Comparison of ENCODE assay signal across 24 cellular contexts in genomic region chr9:120030847-120031246, GRCh38.
"Had no signal": no experiment of that assay in that cellular context is flagged by ENCODE, and none has a peak within 500 bp of the region (broad histone marks: within the 10 kb centered on the region; RNA-seq: fewer than 3 reads in every experiment).

No MANE protein-coding gene starts in this region.

- H3K4me1 ChIP-seq: SJSA1 had no signal

- H3K9ac ChIP-seq: KMS-11 had no signal

- H3K27me3 ChIP-seq: SJSA1 had no signal

- DNase-seq: MV-4-11, NCI-H1048, NCI-H1105, NCI-H1417, NCI-H1436 treated with DMSO at 0.1 percent for 48 hours, NCI-H1694, NCI-H187 treated with DMSO at 0.1 percent for 48 hours, NCI-H2029 treated with DMSO at 0.1 percent for 48 hours, NCI-H2171 treated with DMSO at 0.1 percent for 48 hours, NCI-H226, NCI-H446, NCI-H510A, NCI-H524 treated with DMSO at 0.1 percent for 48 hours, NCI-H69, NCI-H774, Right ventricle myocardium superior, RPMI8226, SIG-M5 had no signal

- H3K36me3 Mint-ChIP-seq: IgD-negative memory B cell had no signal

- H3K4me3 ChIP-seq: K562, SJSA1, SK-N-MC had no signal

- H3K27ac ChIP-seq: HL-60, KMS-11, SJSA1, SK-N-MC had no signal

- H3K4me3 Mint-ChIP-seq: IgD-negative memory B cell had no signal

- H3K4me1 Mint-ChIP-seq: IgD-negative memory B cell had no signal

- H3K4me2 ChIP-seq: KMS-11 had no signal

- ATAC-seq: K562 had no signal

- H3K27ac Mint-ChIP-seq: IgD-negative memory B cell had no signal

- H3K36me3 ChIP-seq: SJSA1 had no signal

- H3K9me3 ChIP-seq: SJSA1 had no signal
